In the genomic region with DNA sequence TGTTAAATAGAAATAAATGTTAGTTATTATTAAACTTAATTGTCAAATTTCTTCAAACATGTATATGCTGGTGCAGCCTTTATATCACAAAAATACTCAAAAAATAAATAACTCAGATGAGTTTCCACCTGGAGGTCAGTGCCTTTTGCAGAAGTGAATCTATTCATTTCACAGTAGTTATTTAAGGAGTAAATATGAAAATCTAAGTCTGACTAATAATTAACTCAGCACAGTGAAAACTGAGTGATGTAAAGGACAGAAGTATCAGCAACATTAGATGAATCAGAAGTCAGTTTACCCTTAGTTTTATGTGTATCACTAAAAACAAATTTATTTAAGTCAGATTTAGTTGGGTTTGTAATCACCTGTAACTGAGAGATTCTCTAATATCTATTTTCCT, we compare ENCODE assay signal across 15 cellular contexts.
DNase-seq lines count a peak whose midpoint lies in the region; ATAC-seq and TF ChIP-seq lines count a peak whose summit lies in the region.
"Had no signal": no experiment of that assay in that cellular context is flagged by ENCODE, and none has a peak within 500 bp of the region (broad histone marks: within the 10 kb centered on the region; RNA-seq: fewer than 3 reads in every experiment).

No MANE protein-coding gene starts in this region.

- intact Hi-C loops in head of caudate nucleus (cut with DNase I), result no loop called here

- no peak overlapping the region for H3K27ac ChIP-seq in foreskin keratinocyte
- H3K27ac ChIP-seq: gastrocnemius medialis, SJCRH30 had no signal

- H3K27me3 ChIP-seq in foreskin keratinocyte, result no peaks in the 10 kb centered on the region
- H3K27me3 ChIP-seq: gastrocnemius medialis, SJCRH30 had no signal

- DNase-seq in NCI-H526 treated with DMSO at 0.1 percent for 48 hours (lab: John Stamatoyannopoulos, UW) (no peak), foreskin keratinocyte (no peak), head of caudate nucleus (no peak), SIG-M5 (lab: John Stamatoyannopoulos, UW) (no peak)
- DNase-seq: activated naive CD4-positive, alpha-beta T cell treated with anti-CD3 and anti-CD28 coated beads for 36 hours; gastrocnemius medialis; H7; IMR-90; NCI-H1417 treated with DMSO at 0.1 percent for 48 hours; NCI-H82; SJCRH30 had no signal

- no peak for TF ChIP-seq CTCF in foreskin keratinocyte (conservative IDR thresholded peaks at IDR 0.05)

- H3K4me1 ChIP-seq in foreskin keratinocyte, result no peaks in the 10 kb centered on the region
- H3K4me1 ChIP-seq: gastrocnemius medialis, SJCRH30 had no signal

- ATAC-seq in GM18870 (IDR thresholded peaks at IDR 0.05; ENCODE audit: unreplicated experiment) (peak; percentile 95), GM21529 (IDR thresholded peaks at IDR 0.05; ENCODE audit: unreplicated experiment) (peak; percentile 85), HG02981 (IDR thresholded peaks at IDR 0.05; ENCODE audit: unreplicated experiment) (peak; percentile 95), HG03565 (IDR thresholded peaks at IDR 0.05; ENCODE audit: unreplicated experiment) (peak; percentile 78), foreskin keratinocyte (no peak)
- ATAC-seq: gastrocnemius medialis had no signal
